ENCODE assay signal across 9 cellular contexts in the genomic region with DNA sequence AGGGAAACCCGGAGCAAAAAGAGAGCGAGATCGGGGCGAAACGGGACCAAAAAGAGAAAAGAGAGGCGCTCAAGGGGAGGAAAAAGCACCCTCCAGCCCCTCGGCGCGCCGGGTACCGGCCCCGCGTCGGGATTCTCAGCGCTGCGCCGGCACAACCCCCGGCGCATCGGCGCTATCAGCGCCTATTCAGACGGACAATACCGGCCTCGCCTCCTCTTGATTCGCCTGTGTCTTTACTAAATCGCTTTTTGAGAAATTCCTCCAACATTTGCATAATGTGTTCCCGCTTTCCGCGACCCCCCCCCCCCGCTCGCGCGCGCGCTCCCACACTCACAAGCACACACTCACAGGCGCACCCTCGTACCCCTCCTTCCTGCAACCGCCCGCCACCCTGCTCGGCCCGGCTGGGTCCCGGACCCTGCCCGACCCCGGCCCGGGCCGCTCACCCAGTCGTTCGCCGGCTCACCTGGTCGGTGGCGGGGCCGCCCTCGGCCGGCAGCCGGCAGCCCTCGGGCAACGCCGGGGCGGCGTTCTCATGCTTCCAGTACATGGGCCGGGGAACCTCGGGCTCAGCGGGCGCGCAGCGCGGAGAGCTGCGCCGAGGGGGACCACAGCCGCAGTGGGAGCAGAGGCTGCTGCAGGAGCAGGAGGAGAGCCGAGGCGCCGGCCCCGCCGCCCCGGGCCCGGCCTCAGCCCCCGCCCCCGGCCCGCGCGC. TPM values are rescaled to one million over a fixed set of nuclear protein-coding genes. Genes with fewer than 3 reads are reported as not detected.
DNase-seq lines count a peak whose midpoint lies in the region; ATAC-seq and TF ChIP-seq lines count a peak whose summit lies in the region.
"Had no signal": no experiment of that assay in that cellular context is flagged by ENCODE, and none has a peak within 500 bp of the region (broad histone marks: within the 10 kb centered on the region; RNA-seq: fewer than 3 reads in every experiment).

No MANE protein-coding gene starts in this region.

- H3K27me3 ChIP-seq in right atrium auricular region (peaks cover 29 to 41% of the 10 kb centered on the region in 2 donors), skeletal muscle tissue (ENCODE audit: control insufficient read depth in 3 of 3, insufficient read depth in 3 of 3, low read length in 3 of 3) (peaks cover 68 to 79% (median 70%) of the 10 kb centered on the region in 3 donors)

- peaks cover 0 to 32% of the 10 kb centered on the region in 2 donors for H3K4me1 ChIP-seq in right atrium auricular region
- peaks cover under 1 to 15% (median 7%) of the 10 kb centered on the region in 3 donors for H3K4me1 ChIP-seq in skeletal muscle tissue (ENCODE audit: control insufficient read depth in 3 of 3, insufficient read depth in 3 of 3, low read length in 3 of 3)

- DNase-seq in DMS53 (lab: John Stamatoyannopoulos, UW), result peak; percentile 53
- no peak for DNase-seq in DMS53 treated with DMSO at 0.1 percent for 48 hours (lab: John Stamatoyannopoulos, UW; ENCODE audit: unreplicated experiment)
- DNase-seq in right atrium auricular region (ENCODE audit: low spot score), result peak; percentile 47
- no peak for DNase-seq in AG08395 (ENCODE audit: low spot score)
- no peak for DNase-seq in stimulated activated CD4-positive, alpha-beta T cell treated with anti-CD3 and anti-CD28 coated beads, Interleukin-1b, Interleukin-23, amount 100 ng/mL, for 48 hours
- DNase-seq: 8988T had no signal

- H3K36me3 ChIP-seq in right atrium auricular region (no peaks in the 10 kb centered on the region), skeletal muscle tissue (ENCODE audit: control insufficient read depth in 3 of 3, insufficient read depth in 3 of 3, low read length in 3 of 3) (no peaks in the 10 kb centered on the region)

- H3K27ac ChIP-seq in right atrium auricular region (no peak overlapping the region), skeletal muscle tissue (ENCODE audit: low read depth, low read length) (no peak overlapping the region)

- peak; percentile 17; the same call in 2 of the 3 replicates for ATAC-seq in SK-N-SH treated with all-trans-retinoic acid at 6 μM for 48 hours
- ATAC-seq in HG03135 (IDR thresholded peaks at IDR 0.05; ENCODE audit: unreplicated experiment), result no peak

- H3K4me3 ChIP-seq in right atrium auricular region (peak overlapping the region; percentile 26 to 49), skeletal muscle tissue (ENCODE audit: low read length in 3 of 3) (peak overlapping the region in 2 of 3 donors; percentile 52 to 60)

- H3K9me3 ChIP-seq in right atrium auricular region, result no peaks in the 10 kb centered on the region
- H3K9me3 ChIP-seq in skeletal muscle tissue (ENCODE audit: control insufficient read depth in 3 of 3, low read length in 3 of 3), result no peaks in the 10 kb centered on the region

- no peak for TF ChIP-seq CTCF in right atrium auricular region (IDR thresholded peaks at IDR 0.05)

- peak overlapping the region in 1 of 3 donors; percentile 60 for H3K9ac ChIP-seq in skeletal muscle tissue (ENCODE audit: low read depth in 1 of 3, low read length in 3 of 3)

TF ChIP-seq in SK-N-SH treated with all-trans-retinoic acid at 6 μM for 48 hours, 23 proteins besides CTCF, POLR2A, EP300 and RAD21:
- TF ChIP-seq ZC3H10 (CRISPR knock-in tag; IDR thresholded peaks at IDR 0.05) (no peak), PPARA (CRISPR knock-in tag; IDR thresholded peaks at IDR 0.05; ENCODE audit: borderline replicate concordance) (no peak)
TF ChIP-seq in SK-N-SH treated with all-trans-retinoic acid at 6 μM for 48 hours: peak in this region for 0.

RNA-seq across cellular contexts. Expression of a gene that starts 0.4 kb away (rescaled TPM):
- total RNA-seq in right atrium auricular region, result 1 to 10 TPM; 2.8 to 3.2 TPM
- 2.1 TPM for total RNA-seq in skeletal muscle tissue

RNA-seq across cellular contexts. Expression of a gene that starts 36.3 kb away (rescaled TPM):
- total RNA-seq in right atrium auricular region, result 10 to 100 TPM; 19.2 to 23.2 TPM
- 7.3 TPM for total RNA-seq in skeletal muscle tissue

RNA-seq across cellular contexts. Expression of a gene that starts 36.3 kb away (rescaled TPM):
- total RNA-seq in right atrium auricular region (10 to 100 TPM; 20.7 to 21.4 TPM), skeletal muscle tissue (29.2 TPM)

Comparison
In these comparisons a context has a peak if more than half of its experiments do, and no peak if none do; other contexts are left out.
1. DNase-seq: peak in DMS53 (single experiment) and right atrium auricular region (single experiment); none in DMS53 treated with DMSO at 0.1 percent for 48 hours (single experiment), AG08395 (single experiment) and stimulated activated CD4-positive, alpha-beta T cell treated with anti-CD3 and anti-CD28 coated beads, Interleukin-1b, Interleukin-23, amount 100 ng/mL, for 48 hours (single experiment).